In genomic region chr7:38358273-38358766, GRCh38 we compare ENCODE assay signal across 8 cellular contexts.
DNase-seq lines count a peak whose midpoint lies in the region; ATAC-seq and TF ChIP-seq lines count a peak whose summit lies in the region.
"Not testable (repeated sequence)": the region's sequence is repeated elsewhere in the genome, so short reads cannot be mapped to it uniquely, and the experiment has no call there.

No MANE protein-coding gene starts in this region.

- H3K36me3 Mint-ChIP-seq in CD8-positive, alpha-beta memory T cell = peaks cover 0 to 37% (median 29%) of the 10 kb centered on the region in 3 donors
- H3K36me3 Mint-ChIP-seq in stimulated activated memory B cell treated with anti-CD40 and anti-IgM and Interleukin-4, amounts not matched to agents 10 μg/mL and 1 μg/mL and 100 μg/mL, for 72 hours = not testable (repeated sequence)

- H2AFZ ChIP-seq in SU-DHL-6 (ENCODE audit: low read depth, low read length, severe bottlenecking) = peak overlapping the region; percentile 97

- not testable (repeated sequence) for H3K9me2 ChIP-seq in SU-DHL-6 (replicated peaks; ENCODE audit: insufficient read depth, low read length)

- H3K9ac ChIP-seq in SU-DHL-6 (ENCODE audit: low read length) = peak overlapping the region; percentile 51

- peak overlapping the region; percentile 51 for H3K4me2 ChIP-seq in SU-DHL-6 (ENCODE audit: low read depth, low read length, poor library complexity, severe bottlenecking)

- H3K4me1 ChIP-seq in CD8-positive, alpha-beta memory T cell (ENCODE audit: insufficient read depth, low read length); lower lobe of right lung: not testable (repeated sequence)

- DNase-seq in CD8-positive, alpha-beta memory T cell = peak in 3 of 5 donors; percentile 35 to 64 (median 60)
- DNase-seq in Jurkat, Clone E6-1 (ENCODE audit: low read depth, low spot score) = peak; percentile 75
- peak; percentile 38 for DNase-seq in activated CD8-positive, alpha-beta memory T cell treated with anti-CD3 and anti-CD28 coated beads, Interleukin-2, amount 50 U/mL, for 4 hours
- DNase-seq in choroid plexus epithelial cell (ENCODE audit: low read depth) = peak; percentile 12
- not testable (repeated sequence) for DNase-seq in lower lobe of right lung

- peak overlapping the region; percentile 75 to 99 (median 96) for H3K27ac Mint-ChIP-seq in CD8-positive, alpha-beta memory T cell
- H3K27ac Mint-ChIP-seq in stimulated activated memory B cell treated with anti-CD40 and anti-IgM and Interleukin-4, amounts not matched to agents 10 μg/mL and 1 μg/mL and 100 μg/mL, for 72 hours = peak overlapping the region; percentile 93

- peak overlapping the region; percentile 95 to 99 (median 97) for H3K4me3 Mint-ChIP-seq in CD8-positive, alpha-beta memory T cell
- H3K4me3 Mint-ChIP-seq in stimulated activated memory B cell treated with anti-CD40 and anti-IgM and Interleukin-4, amounts not matched to agents 10 μg/mL and 1 μg/mL and 100 μg/mL, for 72 hours = peak overlapping the region; percentile 85

- H3K36me3 ChIP-seq in CD8-positive, alpha-beta memory T cell (ENCODE audit: insufficient read depth, low read length); SU-DHL-6 (ENCODE audit: low read length); lower lobe of right lung: not testable (repeated sequence)

- not testable (repeated sequence) for H3K27me3 ChIP-seq in CD8-positive, alpha-beta memory T cell (ENCODE audit: insufficient read depth, low read length, poor library complexity, severe bottlenecking); SU-DHL-6 (ENCODE audit: low read length); lower lobe of right lung (ENCODE audit: low read depth)

- POLR2A ChIA-PET in CD8-positive, alpha-beta memory T cell (lab: Charles Lee) = interaction anchor here (0.7 kb wide), 1 partner anchor 23 kb away, joined by 3 read pairs; no protein-coding TSS in a partner anchor

- not testable (repeated sequence) for H3K9me3 Mint-ChIP-seq in CD8-positive, alpha-beta memory T cell; stimulated activated memory B cell treated with anti-CD40 and anti-IgM and Interleukin-4, amounts not matched to agents 10 μg/mL and 1 μg/mL and 100 μg/mL, for 72 hours

- H4K20me1 ChIP-seq in SU-DHL-6 (ENCODE audit: low read depth, low read length) = not testable (repeated sequence)

- TF ChIP-seq CTCF in SU-DHL-6 (IDR thresholded peaks at IDR 0.05; ENCODE audit: insufficient read depth, low read length, poor library complexity, severe bottlenecking); choroid plexus epithelial cell (conservative IDR thresholded peaks at IDR 0.05; ENCODE audit: low read depth, low read length); lower lobe of right lung (IDR thresholded peaks at IDR 0.05): not testable (repeated sequence)

- peak overlapping the region; percentile 61 for H3K4me3 ChIP-seq in CD8-positive, alpha-beta memory T cell (ENCODE audit: low read length)
- peak overlapping the region; percentile 54 for H3K4me3 ChIP-seq in Jurkat, Clone E6-1 (ENCODE audit: low read length)
- peak overlapping the region; percentile 48 for H3K4me3 ChIP-seq in SU-DHL-6 (ENCODE audit: insufficient read depth, low read length, poor library complexity, severe bottlenecking)
- not testable (repeated sequence) for H3K4me3 ChIP-seq in choroid plexus epithelial cell (ENCODE audit: low read depth, low read length)
- peak overlapping the region; percentile 31 for H3K4me3 ChIP-seq in lower lobe of right lung

- intact Hi-C loops in lower lobe of right lung (cut with DNase I) = not testable (repeated sequence)

- H3K9me3 ChIP-seq in CD8-positive, alpha-beta memory T cell (ENCODE audit: low read length); SU-DHL-6 (ENCODE audit: insufficient read depth, low read length); lower lobe of right lung: not testable (repeated sequence)

- H3K79me2 ChIP-seq in SU-DHL-6 (ENCODE audit: insufficient read depth, low read length) = not testable (repeated sequence)

- CTCF ChIA-PET in CD8-positive, alpha-beta memory T cell (lab: Charles Lee) = interaction anchor here (0.7 to 6.3 kb wide), 11 partner anchors 10 to 252 kb away, joined by 3 to 40 read pairs (median 6); no protein-coding TSS in a partner anchor

- peak; percentile 35 for ATAC-seq in GM19395 (IDR thresholded peaks at IDR 0.05; ENCODE audit: unreplicated experiment)
- ATAC-seq in lower lobe of right lung = not testable (repeated sequence)
- peak; percentile 67 for ATAC-seq in stimulated activated memory B cell treated with anti-CD40 and anti-IgM and Interleukin-4, amounts not matched to agents 10 μg/mL and 1 μg/mL and 100 μg/mL, for 72 hours

- H3K27me3 Mint-ChIP-seq in CD8-positive, alpha-beta memory T cell; stimulated activated memory B cell treated with anti-CD40 and anti-IgM and Interleukin-4, amounts not matched to agents 10 μg/mL and 1 μg/mL and 100 μg/mL, for 72 hours: not testable (repeated sequence)

- not testable (repeated sequence) for H3F3A ChIP-seq in SU-DHL-6 (ENCODE audit: insufficient read depth)

- H3K27ac ChIP-seq in CD8-positive, alpha-beta memory T cell (ENCODE audit: low read depth, low read length) = peak overlapping the region; percentile 47
- peak overlapping the region; percentile 21 for H3K27ac ChIP-seq in SU-DHL-6 (ENCODE audit: low read depth, low read length)
- peak overlapping the region; percentile 62 for H3K27ac ChIP-seq in lower lobe of right lung

- H3K4me1 Mint-ChIP-seq in CD8-positive, alpha-beta memory T cell = peaks cover 11 to 64% (median 45%) of the 10 kb centered on the region in 3 donors
- H3K4me1 Mint-ChIP-seq in stimulated activated memory B cell treated with anti-CD40 and anti-IgM and Interleukin-4, amounts not matched to agents 10 μg/mL and 1 μg/mL and 100 μg/mL, for 72 hours = peaks cover 70% of the 10 kb centered on the region
